ENCODE assay signal across 8 cellular contexts in the genomic region with DNA sequence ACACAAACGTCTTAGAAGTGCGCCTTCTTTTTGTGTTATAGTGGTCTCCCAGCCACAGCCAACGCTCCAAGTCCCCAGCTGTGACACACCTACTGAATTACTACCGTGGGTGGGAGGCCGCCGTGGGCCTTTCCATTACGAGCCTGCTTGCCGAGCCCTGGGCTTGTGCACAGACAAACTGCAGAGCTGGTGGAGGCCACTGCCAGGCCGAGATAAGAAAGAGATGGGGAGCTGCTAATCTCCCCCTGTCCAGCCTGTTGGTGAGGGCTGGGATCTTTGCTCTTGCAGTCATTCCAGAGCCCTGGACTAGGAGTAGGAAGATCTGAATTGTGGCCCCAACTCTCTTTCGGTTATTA. TPM values are rescaled to one million over a fixed set of nuclear protein-coding genes. Genes with fewer than 3 reads are reported as not detected.
A peak's percentile ranks its signal among the peaks of the same experiment; 100 is the strongest.
DNase-seq lines count a peak whose midpoint lies in the region; ATAC-seq, FAIRE-seq and TF ChIP-seq lines count a peak whose summit lies in the region.

No MANE protein-coding gene starts in this region.

- intact Hi-C loops in right lobe of liver (cut with DNase I) = no loop called here
- intact Hi-C loops in stomach (cut with DNase I; ENCODE audit: low total_unique reads) = no loop called here

- no peak for DNase-seq in activated CD4-positive, CD25-positive, alpha-beta regulatory T cell (lab: John Stamatoyannopoulos, UW)
- no peak for DNase-seq in Jurkat, Clone E6-1 (ENCODE audit: low read depth, low spot score)
- DNase-seq in astrocyte of the cerebellum (ENCODE audit: low read depth) (no peak), right lobe of liver (no peak), stomach (no peak), NCI-H82 treated with DMSO at 0.1 percent for 48 hours (lab: John Stamatoyannopoulos, UW; ENCODE audit: unreplicated experiment) (no peak), HTR-8/SVneo (ENCODE audit: insufficient read length, low spot score) (no peak)

- in situ Hi-C loops in astrocyte of the cerebellum (cut with HindIII; ENCODE audit: low sequenced_read_pairs) = no loop called here

- ATAC-seq in activated CD4-positive, CD25-positive, alpha-beta regulatory T cell treated with anti-CD3 and anti-CD28 coated beads, Interleukin-2, amount 50 U/mL, for 24 hours = peak; percentile 8 to 15
- ATAC-seq in right lobe of liver = no peak

- WGBS in right lobe of liver (ENCODE audit: insufficient coverage, low coverage, low lambda C conversion rate, missing lambda C conversion rate) = 0% methylated on average over 6 of the region's 10 CpGs
- WGBS in stomach, 5 donors = 3 to 5% (median 4%) methylated on average over 9 to 10 of the region's 10 CpGs

- H3K9me3 ChIP-seq in right lobe of liver = no peaks in the 10 kb centered on the region
- no peaks in the 10 kb centered on the region for H3K9me3 ChIP-seq in stomach

- H3K27me3 ChIP-seq in right lobe of liver (no peaks in the 10 kb centered on the region), stomach (no peaks in the 10 kb centered on the region)

- no peak for TF ChIP-seq POLR2A in right lobe of liver (IDR thresholded peaks at IDR 0.05)
- TF ChIP-seq POLR2A in stomach (IDR thresholded peaks at IDR 0.05) = no peak

- H3K4me1 ChIP-seq in right lobe of liver (peaks cover 0 to 13% (median 4%) of the 10 kb centered on the region in 4 donors), stomach (peaks cover 9 to 36% (median 20%) of the 10 kb centered on the region in 4 donors)

- TF ChIP-seq CTCF in astrocyte of the cerebellum (IDR thresholded peaks at IDR 0.05; ENCODE audit: low read depth, low read length, missing control alignments) = no peak
- TF ChIP-seq CTCF in right lobe of liver (IDR thresholded peaks at IDR 0.05) = no peak
- TF ChIP-seq CTCF in stomach (IDR thresholded peaks at IDR 0.05) = no peak

- H3K27ac ChIP-seq in right lobe of liver (peak overlapping the region; percentile 75 to 91 (median 85)), stomach (peak overlapping the region; percentile 21 to 97 (median 91))

- H3K4me3 ChIP-seq in Jurkat, Clone E6-1 (ENCODE audit: low read length) = peak overlapping the region; percentile 96
- H3K4me3 ChIP-seq in astrocyte of the cerebellum (ENCODE audit: low read depth, low read length) = peak overlapping the region; percentile 88
- peak overlapping the region; percentile 71 to 98 (median 94) for H3K4me3 ChIP-seq in right lobe of liver
- H3K4me3 ChIP-seq in stomach = peak overlapping the region; percentile 53 to 73 (median 68)

- peaks cover 0 to 20% (median 7%) of the 10 kb centered on the region in 4 donors for H3K36me3 ChIP-seq in right lobe of liver
- H3K36me3 ChIP-seq in stomach = peaks cover 19 to 24% (median 23%) of the 10 kb centered on the region in 4 donors

- no peak for TF ChIP-seq EP300 in stomach (IDR thresholded peaks at IDR 0.05)

- FAIRE-seq in HTR-8/SVneo (lab: Jason Lieb, UNC) = no peak

RNA-seq across cellular contexts. Expression of a gene that starts 0.8 kb away (rescaled TPM):
- 106 TPM for polyA plus RNA-seq in Jurkat, Clone E6-1 (2012; ENCODE audit: insufficient read depth, insufficient read length)
- 10 to 100 TPM; 11.3 to 35.3 (median 14.6) TPM for total RNA-seq in right lobe of liver
- total RNA-seq in stomach = 10 to 100 TPM in 1 of 5 donors, 1 to 10 TPM in 3, not detected in 1; 3.8 to 15.9 (median 8.1) TPM
- polyA plus RNA-seq in stomach = 10 to 100 TPM; 23.0 to 25.0 (median 23.5) TPM

RNA-seq across cellular contexts. Expression of a gene that starts 16.2 kb away (rescaled TPM):
- polyA plus RNA-seq in Jurkat, Clone E6-1 (2012; ENCODE audit: insufficient read depth, insufficient read length) = 43.7 TPM
- 10 to 100 TPM; 29.8 to 55.5 (median 41.6) TPM for total RNA-seq in right lobe of liver
- total RNA-seq in stomach = 10 to 100 TPM in 3 of 5 donors, 1 to 10 TPM in 2; 2.3 to 27.7 (median 13.2) TPM
- polyA plus RNA-seq in stomach = 10 to 100 TPM; 14.4 to 28.5 (median 14.5) TPM

RNA-seq across cellular contexts. Expression of a gene that starts 17.9 kb away (rescaled TPM):
- 38.9 TPM for polyA plus RNA-seq in Jurkat, Clone E6-1 (2012; ENCODE audit: insufficient read depth, insufficient read length)
- 10 to 100 TPM in 4 of 6 experiments, 1 to 10 TPM in 2; 8.5 to 18.3 (median 11.3) TPM for total RNA-seq in right lobe of liver
- total RNA-seq in stomach = 100 to 1,000 TPM in 1 of 5 donors, 10 to 100 TPM in 3, 1 to 10 TPM in 1; 8.2 to 190 (median 21.1) TPM
- 10 to 100 TPM; 25.5 to 43.1 (median 40.9) TPM for polyA plus RNA-seq in stomach

RNA-seq across cellular contexts. Expression of a gene that starts 21.6 kb away (rescaled TPM):
- 17.4 TPM for polyA plus RNA-seq in Jurkat, Clone E6-1 (2012; ENCODE audit: insufficient read depth, insufficient read length)
- total RNA-seq in right lobe of liver = 1 to 10 TPM; 5.4 to 9.7 (median 6.5) TPM
- 10 to 100 TPM in 3 of 5 donors, 1 to 10 TPM in 2; 2.6 to 19.9 (median 13.4) TPM for total RNA-seq in stomach
- 1 to 10 TPM; 1.7 to 6.1 (median 2.4) TPM for polyA plus RNA-seq in stomach

RNA-seq across cellular contexts. Expression of a gene that starts 28.5 kb away (rescaled TPM):
- polyA plus RNA-seq in Jurkat, Clone E6-1 (2012; ENCODE audit: insufficient read depth, insufficient read length) = 84.2 TPM
- total RNA-seq in right lobe of liver (100 to 1,000 TPM; 107 to 202 (median 171) TPM), stomach (100 to 1,000 TPM in 2 of 5 donors, 10 to 100 TPM in 3; 46.1 to 127 (median 80.0) TPM)
- polyA plus RNA-seq in stomach = 10 to 100 TPM; 12.7 to 57.2 (median 26.7) TPM

Comparison
In these comparisons a context has a peak if more than half of its experiments do, and no peak if none do; other contexts are left out.
1. ATAC-seq: peak in activated CD4-positive, CD25-positive, alpha-beta regulatory T cell treated with anti-CD3 and anti-CD28 coated beads, Interleukin-2, amount 50 U/mL, for 24 hours (2 of 2); none in right lobe of liver (0 of 4).
2. Peak in every context shown above with its lines, with median percentiles within 50 percentile points of each other: H3K4me3 ChIP-seq.